ENCODE assay signal across 7 cellular contexts in the genomic region with DNA sequence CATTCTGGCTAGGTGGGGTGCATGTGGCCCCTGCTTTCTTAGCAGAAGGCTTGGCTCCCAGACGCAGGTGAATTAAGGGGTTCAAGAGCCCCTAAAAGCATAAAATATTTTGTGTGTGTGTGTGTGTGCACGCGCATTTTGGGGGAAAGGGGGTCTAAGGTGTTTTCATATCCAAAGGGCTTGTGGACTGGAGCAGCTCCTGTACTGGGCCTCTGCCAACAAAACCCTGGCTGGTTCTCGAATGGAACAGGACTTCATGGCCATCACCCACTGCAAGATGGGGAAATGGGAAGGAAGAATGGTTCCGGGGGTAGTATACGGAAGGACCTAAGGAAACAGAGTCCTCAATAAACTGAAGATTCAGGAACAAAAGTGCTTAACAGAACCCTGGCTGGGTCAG. TPM values are rescaled to one million over a fixed set of nuclear protein-coding genes. Genes with fewer than 3 reads are reported as not detected.
DNase-seq lines count a peak whose midpoint lies in the region; ATAC-seq and TF ChIP-seq lines count a peak whose summit lies in the region.
"Had no signal": no experiment of that assay in that cellular context is flagged by ENCODE, and none has a peak within 500 bp of the region (broad histone marks: within the 10 kb centered on the region; RNA-seq: fewer than 3 reads in every experiment).

No MANE protein-coding gene starts in this region.

- ATAC-seq in left lung: no peak

- H3K27ac Mint-ChIP-seq in Calu3 (ENCODE audit: unreplicated experiment): no peak overlapping the region

- intact Hi-C loops in left lung (cut with DNase I): loop anchor here in 1 of 2 donors (10.0 kb wide), 1 partner anchor 171 kb away; a partner anchor contains a TSS
- intact Hi-C loops in Calu3 (cut with micrococcal nuclease; ENCODE audit: unreplicated experiment): no loop called here

- peaks cover 18% of the 10 kb centered on the region for H3K79me2 ChIP-seq in OCI-LY3 (ENCODE audit: low read length)

- DNase-seq in left lung (no peak), HPDE6-E6E7 (ENCODE audit: extremely low spot score) (no peak), OCI-M2 (lab: John Stamatoyannopoulos, UW; ENCODE audit: unreplicated experiment) (no peak), Calu3 (no peak)

- no peak overlapping the region for H3K4me3 Mint-ChIP-seq in Calu3 (ENCODE audit: low read depth, unreplicated experiment)

- no peaks in the 10 kb centered on the region for H3K27me3 Mint-ChIP-seq in Calu3 (ENCODE audit: unreplicated experiment)

- peaks cover 32% of the 10 kb centered on the region for H3K4me1 ChIP-seq in OCI-LY3 (ENCODE audit: low read length)
- peaks cover 23 to 53% of the 10 kb centered on the region in 2 donors for H3K4me1 ChIP-seq in left lung

- no peaks in the 10 kb centered on the region for H3K27me3 ChIP-seq in OCI-LY3 (ENCODE audit: low read depth, low read length)
- peaks cover 0 to 25% of the 10 kb centered on the region in 2 donors for H3K27me3 ChIP-seq in left lung

- no peak overlapping the region for H3K4me3 ChIP-seq in OCI-LY3 (ENCODE audit: low read length)
- no peak overlapping the region for H3K4me3 ChIP-seq in left lung

- CTCF ChIA-PET in Calu3 (lab: Charles Lee): interaction anchor here (2.8 kb wide), 1 partner anchor 54 kb away, joined by 24 read pairs; no protein-coding TSS in a partner anchor

- no peak overlapping the region for H3K9ac ChIP-seq in OCI-LY3 (ENCODE audit: low read length)

- H3K36me3 ChIP-seq in OCI-LY3 (replicated peaks; ENCODE audit: low read depth, low read length) (peaks cover 33% of the 10 kb centered on the region), left lung (peaks cover 0 to 20% of the 10 kb centered on the region in 2 donors)

- TF ChIP-seq CTCF in 22Rv1 (IDR thresholded peaks at IDR 0.05) (no peak), OCI-LY3 (IDR thresholded peaks at IDR 0.05; ENCODE audit: low read depth, low read length) (no peak), left lung (IDR thresholded peaks at IDR 0.05) (no peak), Calu3 (IDR thresholded peaks at IDR 0.05; ENCODE audit: unreplicated experiment) (no peak)

- no peak overlapping the region for H2AFZ ChIP-seq in OCI-LY3 (ENCODE audit: low read depth, low read length)

- no peaks in the 10 kb centered on the region for H3K9me3 Mint-ChIP-seq in Calu3 (ENCODE audit: low read depth, unreplicated experiment)
- H3K9me3 Mint-ChIP-seq: activated naive CD4-positive, alpha-beta T cell treated with anti-CD3 and anti-CD28 coated beads, Interleukin-2, amount 50 U/mL, for 72 hours had no signal

- H3K9me3 ChIP-seq in OCI-LY3 (ENCODE audit: insufficient read depth, low read length): no peaks in the 10 kb centered on the region
- H3K9me3 ChIP-seq in left lung: no peaks in the 10 kb centered on the region

- 0 out of 2 replicates have a peak, but pooled peaks cover 3% of the 10 kb centered on the region for H4K20me1 ChIP-seq in OCI-LY3 (ENCODE audit: insufficient read depth, low read length)

- H3K27ac ChIP-seq in 22Rv1 (peak overlapping the region; percentile 100), OCI-LY3 (ENCODE audit: low read length) (no peak overlapping the region), left lung (peak overlapping the region; percentile 85 to 95)

- H3K4me2 ChIP-seq in OCI-LY3 (ENCODE audit: low read length): peak overlapping the region; percentile 12; the same call in 1 of the 2 replicates

- H3K36me3 Mint-ChIP-seq in Calu3 (ENCODE audit: insufficient read depth, unreplicated experiment): peaks cover 51% of the 10 kb centered on the region

- BruUV-seq in Calu3 (replicated peaks; lab: Mats Ljungman, UMichigan): no TSS peak

- peaks cover 38% of the 10 kb centered on the region for H3K4me1 Mint-ChIP-seq in Calu3 (ENCODE audit: low read depth, unreplicated experiment)

RNA-seq across cellular contexts. Expression of a gene that starts 3.9 kb away (rescaled TPM):
- 100 to 1,000 TPM in 1 of 2 donors, 10 to 100 TPM in 1; 96.9 to 107 TPM for total RNA-seq in left lung
- total RNA-seq in Calu3 (2022): 59.9 and 62.0 TPM in 2 replicates

RNA-seq across cellular contexts. Expression of a gene that starts 9.5 kb away (rescaled TPM):
- 10 to 100 TPM; 42.3 to 50.0 TPM for total RNA-seq in left lung
- 14.5 and 16.1 TPM in 2 replicates for total RNA-seq in Calu3 (2022)

RNA-seq across cellular contexts. Expression of a gene that starts 19.2 kb away (rescaled TPM):
- 10 to 100 TPM; 11.0 to 14.8 TPM for total RNA-seq in left lung
- total RNA-seq in Calu3 (2022): 6.0 and 8.3 TPM in 2 replicates

RNA-seq across cellular contexts. Expression of a gene that starts 19.8 kb away (rescaled TPM):
- not detected for total RNA-seq in left lung
- not detected in 2 replicates for total RNA-seq in Calu3 (2022)
- total RNA-seq: activated naive CD4-positive, alpha-beta T cell treated with anti-CD3 and anti-CD28 coated beads, Interleukin-2, amount 50 U/mL, for 72 hours had no signal

RNA-seq across cellular contexts. Expression of a gene that starts 20.0 kb away (rescaled TPM):
- total RNA-seq in left lung (100 to 1,000 TPM; 159 to 194 TPM), Calu3 (2022) (96.7 and 103 TPM in 2 replicates)
